In genomic region chr5:141003791-141004601, GRCh38 we compare ENCODE assay signal across 9 cellular contexts. TPM values are rescaled to one million over a fixed set of nuclear protein-coding genes. Genes with fewer than 3 reads are reported as not detected.
DNase-seq lines count a peak whose midpoint lies in the region; ATAC-seq, FAIRE-seq and TF ChIP-seq lines count a peak whose summit lies in the region.
"Had no signal": no experiment of that assay in that cellular context is flagged by ENCODE, and none has a peak within 500 bp of the region (broad histone marks: within the 10 kb centered on the region; RNA-seq: fewer than 3 reads in every experiment).

No MANE protein-coding gene starts in this region.

- H3K9me3 ChIP-seq in neural progenitor cell (ENCODE audit: low read depth), result no peaks in the 10 kb centered on the region
- H3K9me3 ChIP-seq in vagina, result no peaks in the 10 kb centered on the region

- H2AFZ ChIP-seq in neural progenitor cell (replicated peaks), result no peak overlapping the region

- peak overlapping the region; percentile 70 for H3K4me2 ChIP-seq in neural progenitor cell

- H3K4me1 ChIP-seq in neural progenitor cell, result peaks cover 54% of the 10 kb centered on the region
- H3K4me1 ChIP-seq in vagina, result no peaks in the 10 kb centered on the region

- DNase-seq in H54 (ENCODE audit: insufficient read length, low spot score) (peak; percentile 40), NCI-H345 (lab: John Stamatoyannopoulos, UW) (peak; percentile 93), cerebellum (ENCODE audit: low spot score) (peak; percentile 50), neural progenitor cell (ENCODE audit: low spot score) (peak; percentile 47), vagina (ENCODE audit: extremely low spot score in 2 of 2) (no peak)
- no peak for DNase-seq in stimulated activated CD4-positive, alpha-beta T cell treated with anti-CD3 and anti-CD28 coated beads, Interleukin-12 subunit alpha, Interleukin-12 subunit beta, amount 100 ng/mL, for 4 hours
- no peak for DNase-seq in activated effector memory CD4-positive, alpha-beta T cell treated with anti-CD3 and anti-CD28 coated beads, Interleukin-2, amount 50 U/mL, for 16 hours
- DNase-seq: activated CD8-positive, alpha-beta memory T cell treated with anti-CD3 and anti-CD28 coated beads, Interleukin-2, amount 50 U/mL, for 4 hours had no signal

- H3F3A ChIP-seq in neural progenitor cell (ENCODE audit: low read depth), result peaks cover 53% of the 10 kb centered on the region

- peak; percentile 82 for FAIRE-seq in H54 (lab: Jason Lieb, UNC)

- intact Hi-C loops in vagina (cut with DNase I), result no loop called here

- no peak overlapping the region for H3K4me3 Mint-ChIP-seq in neural progenitor cell

- no peak for ATAC-seq in GM21723 (IDR thresholded peaks at IDR 0.05; ENCODE audit: unreplicated experiment)

- H3K4me1 Mint-ChIP-seq in neural progenitor cell, result peaks cover 49% of the 10 kb centered on the region

- H3K36me3 ChIP-seq in neural progenitor cell, result no peaks in the 10 kb centered on the region
- no peaks in the 10 kb centered on the region for H3K36me3 ChIP-seq in vagina

- no peak overlapping the region for H3K27ac Mint-ChIP-seq in neural progenitor cell

- no peak for TF ChIP-seq POLR2A in H54 (IDR thresholded peaks at IDR 0.05; ENCODE audit: low read depth, low read length)
- TF ChIP-seq POLR2A in vagina (IDR thresholded peaks at IDR 0.05), result no peak

- H4K20me1 ChIP-seq in neural progenitor cell (ENCODE audit: low read depth), result peaks cover 41% of the 10 kb centered on the region

- no peaks in the 10 kb centered on the region for H3K9me3 Mint-ChIP-seq in neural progenitor cell

- H3K36me3 Mint-ChIP-seq in neural progenitor cell, result peaks cover 5% of the 10 kb centered on the region

- H3K27me3 Mint-ChIP-seq in neural progenitor cell (ENCODE audit: insufficient read depth, low read depth), result peaks cover 2% of the 10 kb centered on the region

- H3K9ac ChIP-seq in neural progenitor cell, result no peak overlapping the region

- H3K79me2 ChIP-seq in neural progenitor cell (ENCODE audit: low read depth), result no peaks in the 10 kb centered on the region

- H3K27ac ChIP-seq in neural progenitor cell, result no peak overlapping the region
- H3K27ac ChIP-seq in vagina, result no peak overlapping the region

- no peak for TF ChIP-seq CTCF in neural progenitor cell (IDR thresholded peaks at IDR 0.05)
- no peak for TF ChIP-seq CTCF in vagina (IDR thresholded peaks at IDR 0.05)

- H3K27me3 ChIP-seq in neural progenitor cell (peaks cover 7% of the 10 kb centered on the region), vagina (no peaks in the 10 kb centered on the region)

- H3K4me3 ChIP-seq in neural progenitor cell, result peak overlapping the region; percentile 14
- H3K4me3 ChIP-seq in vagina, result no peak overlapping the region

RNA-seq across cellular contexts. Expression of gene PCDHAC2, which starts 37.7 kb away (rescaled TPM):
- 34.8 TPM for total RNA-seq in cerebellum
- total RNA-seq in neural progenitor cell (ENCODE audit: low replicate concordance), result 1.9 and 2.5 TPM in 2 replicates
- total RNA-seq in vagina, result 3.9 TPM

RNA-seq across cellular contexts. Expression of gene PCDHB1, which starts 47.2 kb away (rescaled TPM):
- 0.09 TPM for total RNA-seq in cerebellum
- total RNA-seq in neural progenitor cell (ENCODE audit: low replicate concordance), result 0.03 and 0.07 TPM in 2 replicates
- not detected for total RNA-seq in vagina

Comparison
In these comparisons a context has a peak if more than half of its experiments do, and no peak if none do; other contexts are left out.
1. DNase-seq: peak in H54 (single experiment), NCI-H345 (single experiment), cerebellum (single experiment) and neural progenitor cell (single experiment); none in stimulated activated CD4-positive, alpha-beta T cell treated with anti-CD3 and anti-CD28 coated beads, Interleukin-12 subunit alpha, Interleukin-12 subunit beta, amount 100 ng/mL, for 4 hours (single experiment), vagina (0 of 2) and activated effector memory CD4-positive, alpha-beta T cell treated with anti-CD3 and anti-CD28 coated beads, Interleukin-2, amount 50 U/mL, for 16 hours (single experiment).